16 cellular contexts compared by ENCODE assay signal in genomic region chr2:217160978-217161973, GRCh38.
DNase-seq lines count a peak whose midpoint lies in the region; ATAC-seq, FAIRE-seq and TF ChIP-seq lines count a peak whose summit lies in the region.
"Had no signal": no experiment of that assay in that cellular context is flagged by ENCODE, and none has a peak within 500 bp of the region (broad histone marks: within the 10 kb centered on the region; RNA-seq: fewer than 3 reads in every experiment).

No MANE protein-coding gene starts in this region.

- H3K4me1 Mint-ChIP-seq in astrocyte (ENCODE audit: low read depth, unreplicated experiment), result peaks cover 26% of the 10 kb centered on the region

- no peak overlapping the region for H3K14ac ChIP-seq in neuronal stem cell (ENCODE audit: low read length)

- H3K79me1 ChIP-seq in neuronal stem cell (ENCODE audit: low read depth, low read length), result no peaks in the 10 kb centered on the region

- peak overlapping the region; percentile 96 for H3K27ac Mint-ChIP-seq in astrocyte (ENCODE audit: unreplicated experiment)
- H3K27ac Mint-ChIP-seq: activated naive CD4-positive, alpha-beta T cell treated with anti-CD3 and anti-CD28 coated beads, Interleukin-2, amount 50 U/mL, for 24 hours had no signal

- H3K4ac ChIP-seq in neuronal stem cell (ENCODE audit: low read length), result no peak overlapping the region

- no peak overlapping the region for H2BK12ac ChIP-seq in neuronal stem cell (ENCODE audit: low read length)

- TF ChIP-seq CTCF in astrocyte (IDR thresholded peaks at IDR 0.05; ENCODE audit: insufficient read depth, low read depth, low read length) (no peak), GM10248 (IDR thresholded peaks at IDR 0.05; ENCODE audit: control extremely low read depth, extremely low read depth, low read depth, missing control alignments) (no peak)

- no peaks in the 10 kb centered on the region for H3K9me3 ChIP-seq in astrocyte (ENCODE audit: insufficient read depth, low read depth, low read length)
- peaks cover 0 to 3% of the 10 kb centered on the region in 2 donors for H3K9me3 ChIP-seq in neuronal stem cell (replicated peaks in 1 of 2; ENCODE audit: control insufficient read depth in 2 of 2, insufficient read depth in 1 of 2, low read depth in 1 of 2, low read length in 2 of 2)
- H3K9me3 ChIP-seq: gastrocnemius medialis had no signal

- H4K20me1 ChIP-seq in astrocyte (ENCODE audit: insufficient read depth, low read length), result no peaks in the 10 kb centered on the region

- no peak overlapping the region for H3K4me3 Mint-ChIP-seq in astrocyte (ENCODE audit: unreplicated experiment)
- H3K4me3 Mint-ChIP-seq: activated naive CD4-positive, alpha-beta T cell treated with anti-CD3 and anti-CD28 coated beads, Interleukin-2, amount 50 U/mL, for 24 hours had no signal

- peaks cover 9% of the 10 kb centered on the region for H3K4me1 ChIP-seq in astrocyte (ENCODE audit: insufficient read depth, low read length)
- peaks cover 8 to 17% of the 10 kb centered on the region in 2 donors for H3K4me1 ChIP-seq in neuronal stem cell (ENCODE audit: control insufficient read depth in 2 of 2, insufficient read depth in 1 of 2, low read depth in 1 of 2, low read length in 2 of 2)

- no peaks in the 10 kb centered on the region for H3K36me3 ChIP-seq in astrocyte (ENCODE audit: insufficient read depth, low read length)
- H3K36me3 ChIP-seq in neuronal stem cell (replicated peaks in 1 of 2; ENCODE audit: control insufficient read depth in 2 of 2, insufficient read depth in 2 of 2, low read length in 2 of 2), result no peaks in the 10 kb centered on the region
- H3K36me3 ChIP-seq: gastrocnemius medialis had no signal

- H2BK15ac ChIP-seq in neuronal stem cell (ENCODE audit: low read length), result no peak overlapping the region

- no peak overlapping the region for H3K9ac ChIP-seq in astrocyte (ENCODE audit: low read length)
- H3K9ac ChIP-seq in neuronal stem cell (ENCODE audit: low read depth, low read length, poor library complexity), result no peak overlapping the region

- CTCF ChIA-PET in GM10248 (lab: Yijun Ruan, JAX), result interaction anchor here (1.3 to 2.6 kb wide), 4 partner anchors 14 to 552 kb away, joined by 3 to 7 read pairs (median 4); no protein-coding TSS in a partner anchor

- no peak overlapping the region for H2BK5ac ChIP-seq in neuronal stem cell (ENCODE audit: low read length)

- no CpG with 5 or more reads among the region's 9 CpGs for WGBS in neuronal stem cell (ENCODE audit: extremely low coverage in 2 of 2, insufficient read length in 2 of 2, insufficient replicate concordance in 1 of 2), 2 donors

- ATAC-seq in HG02970 (IDR thresholded peaks at IDR 0.05; ENCODE audit: low FRiP score, unreplicated experiment), result no peak
- ATAC-seq: gastrocnemius medialis, left ventricle myocardium superior had no signal

- H2BK120ac ChIP-seq in neuronal stem cell (ENCODE audit: low read depth, low read length), result no peak overlapping the region

- no peaks in the 10 kb centered on the region for H3K79me2 ChIP-seq in astrocyte (ENCODE audit: insufficient read depth, low read length)

- H3K27me3 ChIP-seq in astrocyte (ENCODE audit: insufficient read depth, low read length), result no peaks in the 10 kb centered on the region
- no peaks in the 10 kb centered on the region for H3K27me3 ChIP-seq in neuronal stem cell (ENCODE audit: control insufficient read depth in 3 of 3, insufficient read depth in 3 of 3, low read depth in 1 of 3, low read length in 3 of 3)
- H3K27me3 ChIP-seq: gastrocnemius medialis had no signal

- no peak overlapping the region for H2AK5ac ChIP-seq in neuronal stem cell (ENCODE audit: low read depth, low read length)

- H4K91ac ChIP-seq in neuronal stem cell (ENCODE audit: low read depth, low read length, poor library complexity), result no peak overlapping the region

- no peak overlapping the region for H4K8ac ChIP-seq in neuronal stem cell (ENCODE audit: low read depth, low read length)

- H3K36me3 Mint-ChIP-seq in astrocyte (ENCODE audit: low read depth, unreplicated experiment), result peaks cover 4% of the 10 kb centered on the region
- H3K36me3 Mint-ChIP-seq: activated naive CD4-positive, alpha-beta T cell treated with anti-CD3 and anti-CD28 coated beads, Interleukin-2, amount 50 U/mL, for 24 hours had no signal

- no peak overlapping the region for H3K4me2 ChIP-seq in astrocyte (ENCODE audit: low read length)
- no peak overlapping the region for H3K4me2 ChIP-seq in neuronal stem cell (ENCODE audit: insufficient read depth, low read length, poor library complexity, severe bottlenecking)

- H3K27ac ChIP-seq in astrocyte (ENCODE audit: low read depth, low read length) (no peak overlapping the region), neuronal stem cell (replicated peaks; ENCODE audit: low read length) (no peak overlapping the region)
- H3K27ac ChIP-seq: gastrocnemius medialis, SK-N-MC had no signal

- H3K4me3 ChIP-seq in astrocyte (ENCODE audit: insufficient read depth, low read depth, low read length), result no peak overlapping the region
- H3K4me3 ChIP-seq in neuronal stem cell (ENCODE audit: low read length in 2 of 2), result no peak overlapping the region
- H3K4me3 ChIP-seq: gastrocnemius medialis, SK-N-MC had no signal

- no peak overlapping the region for H3K18ac ChIP-seq in neuronal stem cell (ENCODE audit: low read length)

- H2AFZ ChIP-seq in astrocyte (ENCODE audit: low read depth, low read length), result no peak overlapping the region
- peak overlapping the region; percentile 48 for H2AFZ ChIP-seq in neuronal stem cell (ENCODE audit: low read length)

- no peak for FAIRE-seq in astrocyte (lab: Jason Lieb, UNC)

- H3K23ac ChIP-seq in neuronal stem cell (ENCODE audit: low read depth, low read length, poor library complexity), result no peak overlapping the region

- POLR2A ChIA-PET in GM10248 (lab: Yijun Ruan, JAX), result interaction anchor here (0.7 kb wide), 1 partner anchor 13 kb away, joined by 5 read pairs; no protein-coding TSS in a partner anchor

- peaks cover 2% of the 10 kb centered on the region for H3K9me3 Mint-ChIP-seq in astrocyte (ENCODE audit: unreplicated experiment)
- H3K9me3 Mint-ChIP-seq: activated naive CD4-positive, alpha-beta T cell treated with anti-CD3 and anti-CD28 coated beads, Interleukin-2, amount 50 U/mL, for 24 hours had no signal

- DNase-seq in NCI-H146 (lab: John Stamatoyannopoulos, UW) (peak; percentile 1), NCI-H146 treated with DMSO at 0.1 percent for 48 hours (lab: John Stamatoyannopoulos, UW; ENCODE audit: unreplicated experiment) (no peak), M059J (ENCODE audit: low read depth) (peak; percentile 16), astrocyte (ENCODE audit: low read depth) (no peak), neuronal stem cell (ENCODE audit: low spot score) (no peak), hippocampal formation (lab: John Stamatoyannopoulos, UW) (no peak), GM10248 (ENCODE audit: extremely low spot score) (no peak)
- DNase-seq: activated CD4-positive, alpha-beta T cell treated with anti-CD3 and anti-CD28 coated beads for 1 hour; gastrocnemius medialis; left ventricle myocardium superior; NCI-H524; posterior cingulate gyrus; stimulated activated CD4-positive, alpha-beta T cell treated with anti-CD3 and anti-CD28 coated beads, Interleukin-4, amount 100 ng/mL, for 1 hour had no signal

- H3K27me3 Mint-ChIP-seq in astrocyte (ENCODE audit: low read depth, unreplicated experiment), result peaks cover 18% of the 10 kb centered on the region

Comparison
In these comparisons a context has a peak if more than half of its experiments do, and no peak if none do; other contexts are left out.
1. DNase-seq: peak in NCI-H146 (single experiment) and M059J (single experiment); none in NCI-H146 treated with DMSO at 0.1 percent for 48 hours (single experiment), astrocyte (single experiment), neuronal stem cell (single experiment), hippocampal formation (0 of 2) and GM10248 (single experiment).